Comparison of ENCODE assay signal across 8 cellular contexts in genomic region chr5:131262953-131263541, GRCh38. TPM values are rescaled to one million over a fixed set of nuclear protein-coding genes. Genes with fewer than 3 reads are reported as not detected.
A peak's percentile ranks its signal among the peaks of the same experiment; 100 is the strongest.
DNase-seq lines count a peak whose midpoint lies in the region; ATAC-seq and TF ChIP-seq lines count a peak whose summit lies in the region.

No MANE protein-coding gene starts in this region.

- POLR2A ChIA-PET in RWPE1 (lab: Yijun Ruan, JAX; ENCODE audit: low non-redundant PET), result interaction anchor here (0.6 to 0.8 kb wide), 3 partner anchors 50 to 110 kb away, joined by 3 to 4 read pairs (median 3); no protein-coding TSS in a partner anchor

- H3K4me3 Mint-ChIP-seq in endodermal cell (peak overlapping the region; percentile 90), neural progenitor cell (peak overlapping the region; percentile 89)

- H4K20me1 ChIP-seq in neural progenitor cell (ENCODE audit: low read depth), result peaks cover 8% of the 10 kb centered on the region

- DNase-seq in right atrium auricular region (ENCODE audit: low spot score) (no peak), left cardiac atrium (no peak), RWPE1 (ENCODE audit: low spot score) (no peak), endodermal cell (no peak), neural progenitor cell (ENCODE audit: low spot score) (no peak), hepatic stellate cell (ENCODE audit: low spot score) (no peak), GF-D8 (lab: John Stamatoyannopoulos, UW) (no peak)

- peak overlapping the region; percentile 93 to 94 for H3K4me3 ChIP-seq in right atrium auricular region
- peak overlapping the region; percentile 84 for H3K4me3 ChIP-seq in endodermal cell (ENCODE audit: low read length)
- peak overlapping the region; percentile 82 for H3K4me3 ChIP-seq in neural progenitor cell

- H3K27me3 Mint-ChIP-seq in endodermal cell (ENCODE audit: insufficient read depth), result no peaks in the 10 kb centered on the region
- no peaks in the 10 kb centered on the region for H3K27me3 Mint-ChIP-seq in neural progenitor cell (ENCODE audit: insufficient read depth, low read depth)

- H3K36me3 ChIP-seq in right atrium auricular region (no peaks in the 10 kb centered on the region), endodermal cell (ENCODE audit: control insufficient read depth, insufficient read depth, low read length) (no peaks in the 10 kb centered on the region), neural progenitor cell (no peaks in the 10 kb centered on the region)

- no peaks in the 10 kb centered on the region for H3K9me3 ChIP-seq in right atrium auricular region
- no peaks in the 10 kb centered on the region for H3K9me3 ChIP-seq in endodermal cell (ENCODE audit: control insufficient read depth, low read length)
- no peaks in the 10 kb centered on the region for H3K9me3 ChIP-seq in neural progenitor cell (ENCODE audit: low read depth)

- H3F3A ChIP-seq in neural progenitor cell (ENCODE audit: low read depth), result peaks cover 15% of the 10 kb centered on the region

- peaks cover 36% of the 10 kb centered on the region for H3K79me2 ChIP-seq in neural progenitor cell (ENCODE audit: low read depth)

- intact Hi-C loops in left cardiac atrium (cut with DNase I), result loop anchor here in 1 of 2 donors (5.0 kb wide), 1 partner anchor 91 kb away; the partner anchor contains the start of gene LYRM7

- H2AFZ ChIP-seq in neural progenitor cell (replicated peaks), result peak overlapping the region; percentile 97

- H3K4me1 ChIP-seq in right atrium auricular region (peaks cover 0 to 10% of the 10 kb centered on the region in 2 donors), endodermal cell (ENCODE audit: control insufficient read depth, insufficient read depth, low read length) (no peaks in the 10 kb centered on the region), neural progenitor cell (peaks cover 8% of the 10 kb centered on the region)

- H3K4me1 Mint-ChIP-seq in endodermal cell (peaks cover 12% of the 10 kb centered on the region), neural progenitor cell (peaks cover 15% of the 10 kb centered on the region)

- 46 to 53% methylated on average over 6 to 10 of the region's 10 CpGs for WGBS in endodermal cell (ENCODE audit: insufficient coverage in 1 of 2, insufficient read length in 1 of 2), 2 experiments

- H3K9me3 Mint-ChIP-seq in endodermal cell (no peaks in the 10 kb centered on the region), neural progenitor cell (peaks cover 3% of the 10 kb centered on the region)

- H3K27ac ChIP-seq in right atrium auricular region (peak overlapping the region; percentile 89 to 90), RWPE1 (peak overlapping the region; percentile 90), endodermal cell (ENCODE audit: low read depth, low read length) (no peak overlapping the region), neural progenitor cell (no peak overlapping the region)

- CTCF ChIA-PET in RWPE1 (lab: Yijun Ruan, JAX), result interaction anchor here (0.6 to 1.1 kb wide), 4 partner anchors 11 to 127 kb away, joined by 3 to 6 read pairs (median 4); partner anchors contain the start of gene HINT1

- H3K36me3 Mint-ChIP-seq in endodermal cell (ENCODE audit: low read depth) (peaks cover 4% of the 10 kb centered on the region), neural progenitor cell (peaks cover 3% of the 10 kb centered on the region)

- no peak overlapping the region for H3K9ac ChIP-seq in endodermal cell (ENCODE audit: extremely low read depth, low read length, poor library complexity, severe bottlenecking)
- peak overlapping the region; percentile 40 for H3K9ac ChIP-seq in neural progenitor cell

- H3K27me3 ChIP-seq in right atrium auricular region (no peaks in the 10 kb centered on the region), endodermal cell (ENCODE audit: control insufficient read depth, insufficient read depth, low read length, poor library complexity, severe bottlenecking) (no peaks in the 10 kb centered on the region), neural progenitor cell (no peaks in the 10 kb centered on the region)

- no peak for ATAC-seq in left cardiac atrium
- peak; percentile 8 for ATAC-seq in HG02970 (IDR thresholded peaks at IDR 0.05; ENCODE audit: low FRiP score, unreplicated experiment)

- peak overlapping the region; percentile 6 for H3K27ac Mint-ChIP-seq in endodermal cell
- peak overlapping the region; percentile 26 for H3K27ac Mint-ChIP-seq in neural progenitor cell

- TF ChIP-seq CTCF in right atrium auricular region (IDR thresholded peaks at IDR 0.05) (no peak), RWPE1 (conservative IDR thresholded peaks at IDR 0.05; ENCODE audit: low read depth) (no peak), endodermal cell (conservative IDR thresholded peaks at IDR 0.05) (no peak), neural progenitor cell (IDR thresholded peaks at IDR 0.05) (no peak)

- peak overlapping the region; percentile 94 for H3K4me2 ChIP-seq in neural progenitor cell

RNA-seq across cellular contexts. Expression of gene CDC42SE2, which starts 0.8 kb away (rescaled TPM):
- total RNA-seq in right atrium auricular region (10 to 100 TPM; 13.5 to 15.0 TPM), left cardiac atrium (10 to 100 TPM; 12.8 to 15.4 TPM), endodermal cell (10 to 100 TPM; 28.6 to 36.4 TPM), neural progenitor cell (ENCODE audit: low replicate concordance) (52.8 and 79.9 TPM in 2 replicates)
- 29.8 TPM for polyA plus RNA-seq in endodermal cell (2013, experiment 1 of 2)
- polyA plus RNA-seq in endodermal cell (2013, experiment 2 of 2), result 26.4 TPM

Comparison
In these comparisons a context has a peak if more than half of its experiments do, and no peak if none do; other contexts are left out.
1. H3K27ac ChIP-seq: peak in right atrium auricular region (2 of 2) and RWPE1 (single experiment); none in endodermal cell (single experiment) and neural progenitor cell (single experiment).
2. Peak in every context shown above with its lines, with median percentiles within 50 percentile points of each other: H3K4me3 ChIP-seq.